ENCODE assay signal across 1 cellular context in the genomic region with DNA sequence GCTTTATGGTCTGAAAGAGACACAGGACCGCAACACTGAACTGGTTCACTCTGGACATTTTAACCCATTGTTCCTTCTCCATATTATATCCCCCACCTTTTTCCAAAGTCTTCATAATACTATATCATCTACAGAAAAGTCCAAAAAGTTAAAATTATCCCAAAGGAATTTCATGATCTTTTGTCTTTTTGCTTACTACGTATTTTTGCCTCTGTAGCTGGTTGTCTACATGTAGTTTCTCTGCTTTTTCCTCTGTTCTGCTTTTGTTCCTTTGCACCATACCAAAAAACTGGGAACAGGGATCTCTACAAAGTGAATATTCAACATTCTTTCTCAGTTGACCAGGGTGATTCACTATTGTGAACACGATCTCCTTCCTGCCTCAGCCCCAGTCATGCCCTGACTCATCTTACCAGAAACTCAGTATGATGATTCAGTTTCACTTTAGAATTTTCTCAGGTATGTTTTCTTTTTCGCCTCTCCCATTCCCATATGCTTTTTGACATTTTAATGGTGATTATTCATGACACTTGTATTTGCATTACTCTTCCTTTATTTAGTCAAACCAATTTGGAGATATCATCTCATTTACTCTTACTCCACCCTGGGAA.
TF ChIP-seq lines count a peak whose summit lies in the region.

No MANE protein-coding gene starts in this region.

TF ChIP-seq in IMR-90, 13 proteins besides CTCF, POLR2A, EP300 and RAD21:
- TF ChIP-seq RCOR1 (IDR thresholded peaks at IDR 0.05; ENCODE audit: insufficient replicate concordance, low read length) (no peak), CEBPB (IDR thresholded peaks at IDR 0.05; ENCODE audit: low read depth, low read length) (no peak), NFE2L2 (IDR thresholded peaks at IDR 0.05; ENCODE audit: low read depth, low read length) (peak; percentile 28; the same call in 1 of the 2 replicates), CHD1 (IDR thresholded peaks at IDR 0.05; ENCODE audit: low read depth, low read length) (no peak), MAFK (IDR thresholded peaks at IDR 0.05; ENCODE audit: low read depth, low read length) (peak; percentile 79; the same call in 1 of the 2 replicates), SMC3 (IDR thresholded peaks at IDR 0.05; ENCODE audit: low read depth, low read length) (no peak), MAZ (IDR thresholded peaks at IDR 0.05; ENCODE audit: borderline replicate concordance, low read depth, low read length) (no peak), ELK1 (IDR thresholded peaks at IDR 0.05; ENCODE audit: borderline replicate concordance, low read depth, low read length) (no peak), MXI1 (IDR thresholded peaks at IDR 0.05; ENCODE audit: borderline replicate concordance, low read depth, low read length) (no peak), FOS (IDR thresholded peaks at IDR 0.05; ENCODE audit: low read depth, low read length) (peak; percentile 93), BHLHE40 (IDR thresholded peaks at IDR 0.05; ENCODE audit: low read depth, low read length) (no peak), RFX5 (IDR thresholded peaks at IDR 0.05; ENCODE audit: low read depth, low read length) (no peak)
- TF ChIP-seq, protein P1, sequence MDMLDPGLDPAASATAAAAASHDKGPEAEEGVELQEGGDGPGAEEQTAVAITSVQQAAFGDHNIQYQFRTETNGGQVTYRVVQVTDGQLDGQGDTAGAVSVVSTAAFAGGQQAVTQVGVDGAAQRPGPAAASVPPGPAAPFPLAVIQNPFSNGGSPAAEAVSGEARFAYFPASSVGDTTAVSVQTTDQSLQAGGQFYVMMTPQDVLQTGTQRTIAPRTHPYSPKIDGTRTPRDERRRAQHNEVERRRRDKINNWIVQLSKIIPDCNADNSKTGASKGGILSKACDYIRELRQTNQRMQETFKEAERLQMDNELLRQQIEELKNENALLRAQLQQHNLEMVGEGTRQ (IDR thresholded peaks at IDR 0.05; ENCODE audit: low read depth, low read length): no peak
